12 cellular contexts compared by ENCODE assay signal in genomic region chr5:58188287-58188651, GRCh38.
DNase-seq lines count a peak whose midpoint lies in the region; ATAC-seq and TF ChIP-seq lines count a peak whose summit lies in the region.
"Had no signal": no experiment of that assay in that cellular context is flagged by ENCODE, and none has a peak within 500 bp of the region (broad histone marks: within the 10 kb centered on the region; RNA-seq: fewer than 3 reads in every experiment).

No MANE protein-coding gene starts in this region.

- peak; percentile 78 for DNase-seq in AG10803 (ENCODE audit: low read depth)
- DNase-seq in LoVo (ENCODE audit: low spot score), result peak; percentile 64
- DNase-seq in dedifferentiated amniotic fluid mesenchymal stem cell (ENCODE audit: extremely low spot score), result peak; percentile 81
- DNase-seq in sigmoid colon, result no peak
- no peak for DNase-seq in NCI-H1436 treated with DMSO at 0.1 percent for 48 hours (lab: John Stamatoyannopoulos, UW)
- DNase-seq in NCI-H2196 treated with DMSO at 0.1 percent for 48 hours (lab: John Stamatoyannopoulos, UW; ENCODE audit: unreplicated experiment), result no peak
- DNase-seq: hippocampal formation, KBM-7 had no signal

- H3K27ac ChIP-seq in mesodermal cell (ENCODE audit: low read depth, low read length, severe bottlenecking) (peak overlapping the region; percentile 41), sigmoid colon (no peak overlapping the region)

- WGBS in mesodermal cell (ENCODE audit: insufficient coverage in 2 of 2), 2 experiments, result 20% methylated on average over 1 of the region's 3 CpGs; no CpG with 5 or more reads in 1 of the 2 experiments
- 59 to 68% methylated on average over 3 of the region's 3 CpGs for WGBS in sigmoid colon, 2 donors

- TF ChIP-seq POLR2A in sigmoid colon (IDR thresholded peaks at IDR 0.05), result no peak

- ATAC-seq in GM18858 (IDR thresholded peaks at IDR 0.05; ENCODE audit: unreplicated experiment), result no peak
- ATAC-seq: activated naive CD4-positive, alpha-beta T cell treated with anti-CD3 and anti-CD28 coated beads, Interleukin-2, amount 50 U/mL, for 72 hours; sciatic nerve had no signal

- no peaks in the 10 kb centered on the region for H3K27me3 ChIP-seq in sigmoid colon

- no peak for TF ChIP-seq EP300 in sigmoid colon (IDR thresholded peaks at IDR 0.05)

- peak; percentile 36 for TF ChIP-seq CTCF in AG10803 (conservative IDR thresholded peaks at IDR 0.05; ENCODE audit: low read length)
- TF ChIP-seq CTCF in sigmoid colon (IDR thresholded peaks at IDR 0.05), result no peak

- H3K4me3 ChIP-seq in AG10803 (ENCODE audit: low read length), result no peak overlapping the region
- H3K4me3 ChIP-seq in mesodermal cell (ENCODE audit: extremely low read depth, insufficient read depth, low read length, poor library complexity, severe bottlenecking), result no peak overlapping the region
- H3K4me3 ChIP-seq in sigmoid colon, result no peak overlapping the region

- intact Hi-C loops in sigmoid colon (cut with DNase I), result no loop called here

- H3K4me1 ChIP-seq in mesodermal cell (ENCODE audit: control insufficient read depth, insufficient read depth, low read length, poor library complexity, severe bottlenecking) (peaks cover 25% of the 10 kb centered on the region), sigmoid colon (no peaks in the 10 kb centered on the region)

- H3K36me3 ChIP-seq in mesodermal cell (ENCODE audit: control insufficient read depth, insufficient read depth, low read length) (no peaks in the 10 kb centered on the region), sigmoid colon (no peaks in the 10 kb centered on the region)

- H3K9me3 ChIP-seq in mesodermal cell (ENCODE audit: control insufficient read depth, low read length), result no peaks in the 10 kb centered on the region
- H3K9me3 ChIP-seq in sigmoid colon, result no peaks in the 10 kb centered on the region

Comparison
In these comparisons a context has a peak if more than half of its experiments do, and no peak if none do; other contexts are left out.
1. DNase-seq: peak in AG10803 (single experiment), LoVo (single experiment) and dedifferentiated amniotic fluid mesenchymal stem cell (single experiment); none in sigmoid colon (single experiment), NCI-H1436 treated with DMSO at 0.1 percent for 48 hours (single experiment) and NCI-H2196 treated with DMSO at 0.1 percent for 48 hours (single experiment).